ENCODE assay signal across 17 cellular contexts in the genomic region with DNA sequence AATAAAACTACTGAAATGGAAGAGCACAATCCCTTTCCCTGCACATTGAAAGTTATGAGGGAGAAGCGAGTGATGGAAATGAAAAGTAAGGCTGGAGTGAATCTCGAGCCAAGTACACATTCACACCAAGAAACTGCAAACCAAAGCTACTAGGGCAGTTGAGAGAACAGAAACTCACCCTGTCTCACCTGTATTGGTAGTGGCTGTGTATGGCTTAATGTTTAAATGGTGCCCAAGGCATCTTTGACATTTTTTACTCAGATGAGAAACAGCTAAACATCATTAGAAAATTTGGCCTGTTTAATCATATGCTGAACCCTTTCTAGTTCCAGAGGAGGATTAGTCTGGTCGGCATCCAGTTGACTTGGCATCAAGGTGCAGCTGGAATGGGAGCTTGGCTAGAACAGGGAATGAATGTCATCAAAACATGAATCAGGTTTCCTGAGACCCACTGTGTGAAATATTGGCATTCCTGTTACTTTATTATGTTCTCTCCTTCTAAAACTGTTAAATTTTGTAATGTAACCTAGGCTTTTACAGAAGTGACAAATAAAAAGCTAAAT.
DNase-seq lines count a peak whose midpoint lies in the region; ATAC-seq, FAIRE-seq and TF ChIP-seq lines count a peak whose summit lies in the region.
"Had no signal": no experiment of that assay in that cellular context is flagged by ENCODE, and none has a peak within 500 bp of the region (broad histone marks: within the 10 kb centered on the region; RNA-seq: fewer than 3 reads in every experiment).

No MANE protein-coding gene starts in this region.

- H3K27ac ChIP-seq in A549: no peak overlapping the region
- H3K27ac ChIP-seq: gastrocnemius medialis had no signal

- no peak for TF ChIP-seq RAD21 in A549 (conservative IDR thresholded peaks at IDR 0.05 in 1 of 2, IDR thresholded peaks at IDR 0.05 in 1 of 2)

- H3K4me3 ChIP-seq in A549: no peak overlapping the region
- H3K4me3 ChIP-seq: gastrocnemius medialis, mucosa of descending colon had no signal

- no peak for ATAC-seq in A549
- ATAC-seq in GM19043 (IDR thresholded peaks at IDR 0.05; ENCODE audit: low read depth, unreplicated experiment): peak; percentile 72
- peak; percentile 75 for ATAC-seq in HG02588 (IDR thresholded peaks at IDR 0.05; ENCODE audit: unreplicated experiment)
- ATAC-seq in HG03442 (IDR thresholded peaks at IDR 0.05; ENCODE audit: unreplicated experiment): peak; percentile 57
- ATAC-seq: gastrocnemius medialis, HepG2, mucosa of descending colon had no signal

- H3K4me2 ChIP-seq in A549: peak overlapping the region; percentile 40; the same call in 2 of the 3 replicates

- TF ChIP-seq EP300 in A549 (IDR thresholded peaks at IDR 0.05): no peak

- CTCF ChIA-PET in A549 (lab: Yijun Ruan, JAX): no interaction called here

- TF ChIP-seq CTCF in A549 (IDR thresholded peaks at IDR 0.05): no peak

- FAIRE-seq in A549 (lab: Jason Lieb, UNC) (no peak), urothelium cell line (lab: Jason Lieb, UNC) (no peak)
- FAIRE-seq: HepG2 had no signal

- 21% methylated on average over 3 of the region's 3 CpGs for WGBS in A549 (ENCODE audit: missing lambda C conversion rate)

- H3K9me3 ChIP-seq in A549: no peaks in the 10 kb centered on the region
- H3K9me3 ChIP-seq: gastrocnemius medialis, mucosa of descending colon had no signal

- POLR2A ChIA-PET in A549 (lab: Yijun Ruan, JAX): no interaction called here

- DNase-seq in A549 (ENCODE audit: low read depth in 1 of 2, low spot score in 1 of 2) (no peak), urothelium cell line (ENCODE audit: low spot score) (no peak), DMS153 (lab: John Stamatoyannopoulos, UW) (no peak), dermis blood vessel endothelial cell (no peak), DMS79 treated with DMSO at 0.1 percent for 48 hours (lab: John Stamatoyannopoulos, UW) (no peak)
- DNase-seq: activated CD4-positive, alpha-beta T cell treated with anti-CD3 and anti-CD28 coated beads, Interleukin-2, amount 50 U/mL, for 4 hours; effector memory CD4-positive, alpha-beta T cell; gastrocnemius medialis; islet precursor cell; mucosa of descending colon; NCI-H2081; NK-92 treated with Interleukin-12 subunit alpha and Interleukin-12 subunit beta, amount 100 ng/mL, for 24 hours; stimulated activated CD4-positive, alpha-beta T cell treated with anti-CD3 and anti-CD28 coated beads, Interleukin-15, amount 100 ng/mL, for 24 hours had no signal

- H3K4me1 ChIP-seq in A549: no peaks in the 10 kb centered on the region
- H3K4me1 ChIP-seq: gastrocnemius medialis had no signal

- no peak for TF ChIP-seq POLR2A in A549 (IDR thresholded peaks at IDR 0.05; ENCODE audit: low read length)

TF ChIP-seq in A549, 52 proteins besides CTCF, POLR2A, EP300 and RAD21:
- TF ChIP-seq TFCP2L1 (CRISPR knock-in tag; IDR thresholded peaks at IDR 0.05) (no peak), KDM5A (IDR thresholded peaks at IDR 0.05) (no peak), CEBPB (IDR thresholded peaks at IDR 0.05) (no peak), TP53 (CRISPR knock-in tag; IDR thresholded peaks at IDR 0.05) (no peak), FOSL2 (IDR thresholded peaks at IDR 0.05) (no peak), FOSL2 (CRISPR knock-in tag; IDR thresholded peaks at IDR 0.05) (no peak), ATOH8 (CRISPR knock-in tag; IDR thresholded peaks at IDR 0.05; ENCODE audit: low read depth) (no peak), ZFP36 (IDR thresholded peaks at IDR 0.05; ENCODE audit: borderline replicate concordance, partially characterized antibody) (no peak), HOXA7 (CRISPR knock-in tag; IDR thresholded peaks at IDR 0.05) (no peak), RCOR1 (IDR thresholded peaks at IDR 0.05; ENCODE audit: low read depth, low read length) (no peak), PBX3 (IDR thresholded peaks at IDR 0.05) (no peak), FOSB (CRISPR knock-in tag; IDR thresholded peaks at IDR 0.05) (no peak)
- TF ChIP-seq, protein P1, sequence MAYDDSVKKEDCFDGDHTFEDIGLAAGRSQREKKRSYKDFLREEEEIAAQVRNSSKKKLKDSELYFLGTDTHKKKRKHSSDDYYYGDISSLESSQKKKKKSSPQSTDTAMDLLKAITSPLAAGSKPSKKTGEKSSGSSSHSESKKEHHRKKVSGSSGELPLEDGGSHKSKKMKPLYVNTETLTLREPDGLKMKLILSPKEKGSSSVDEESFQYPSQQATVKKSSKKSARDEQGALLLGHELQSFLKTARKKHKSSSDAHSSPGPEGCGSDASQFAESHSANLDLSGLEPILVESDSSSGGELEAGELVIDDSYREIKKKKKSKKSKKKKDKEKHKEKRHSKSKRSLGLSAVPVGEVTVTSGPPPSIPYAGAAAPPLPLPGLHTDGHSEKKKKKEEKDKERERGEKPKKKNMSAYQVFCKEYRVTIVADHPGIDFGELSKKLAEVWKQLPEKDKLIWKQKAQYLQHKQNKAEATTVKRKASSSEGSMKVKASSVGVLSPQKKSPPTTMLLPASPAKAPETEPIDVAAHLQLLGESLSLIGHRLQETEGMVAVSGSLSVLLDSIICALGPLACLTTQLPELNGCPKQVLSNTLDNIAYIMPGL (CRISPR knock-in tag; IDR thresholded peaks at IDR 0.05; ENCODE audit: borderline replicate concordance): no peak
- TF ChIP-seq, protein P2, sequence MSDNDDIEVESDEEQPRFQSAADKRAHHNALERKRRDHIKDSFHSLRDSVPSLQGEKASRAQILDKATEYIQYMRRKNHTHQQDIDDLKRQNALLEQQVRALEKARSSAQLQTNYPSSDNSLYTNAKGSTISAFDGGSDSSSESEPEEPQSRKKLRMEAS (IDR thresholded peaks at IDR 0.05): no peak

Comparison
In these comparisons a context has a peak if more than half of its experiments do, and no peak if none do; other contexts are left out.
1. ATAC-seq: peak in GM19043 (single experiment), HG02588 (single experiment) and HG03442 (single experiment); none in A549 (0 of 2).